Comparison of ENCODE assay signal across 17 cellular contexts in genomic region chr7:24975172-24975571, GRCh38. TPM values are rescaled to one million over a fixed set of nuclear protein-coding genes. Genes with fewer than 3 reads are reported as not detected.
DNase-seq lines count a peak whose midpoint lies in the region; ATAC-seq, FAIRE-seq and TF ChIP-seq lines count a peak whose summit lies in the region.
"Had no signal": no experiment of that assay in that cellular context is flagged by ENCODE, and none has a peak within 500 bp of the region (broad histone marks: within the 10 kb centered on the region; RNA-seq: fewer than 3 reads in every experiment).

No MANE protein-coding gene starts in this region.

- no peaks in the 10 kb centered on the region for H3K9me3 ChIP-seq in SK-N-SH
- H3K9me3 ChIP-seq in Karpas-422 (ENCODE audit: low read length): no peaks in the 10 kb centered on the region
- no peaks in the 10 kb centered on the region for H3K9me3 ChIP-seq in astrocyte (ENCODE audit: insufficient read depth, low read depth, low read length)
- no peaks in the 10 kb centered on the region for H3K9me3 ChIP-seq in neural progenitor cell (ENCODE audit: low read depth)

- intact Hi-C loops in activated CD4-positive, alpha-beta memory T cell treated with anti-CD3 and anti-CD28 coated beads for 36 hours (cut with micrococcal nuclease): no loop called here

- peaks cover 32 to 39% of the 10 kb centered on the region in 2 experiments for H3K4me1 ChIP-seq in SK-N-SH (ENCODE audit: control insufficient read depth in 1 of 2, insufficient read depth in 2 of 2, low read depth in 1 of 2, low read length in 1 of 2)
- H3K4me1 ChIP-seq in Karpas-422 (ENCODE audit: low read length): peaks cover 84% of the 10 kb centered on the region
- peaks cover 47% of the 10 kb centered on the region for H3K4me1 ChIP-seq in astrocyte (ENCODE audit: insufficient read depth, low read length)
- H3K4me1 ChIP-seq in neural progenitor cell: peaks cover 3% of the 10 kb centered on the region

- H3K9me2 ChIP-seq in SK-N-SH: no peaks in the 10 kb centered on the region
- no peaks in the 10 kb centered on the region for H3K9me2 ChIP-seq in Karpas-422 (replicated peaks; ENCODE audit: insufficient read depth, low read length)

- H3F3A ChIP-seq in SK-N-SH (replicated peaks; ENCODE audit: insufficient read depth) (peaks cover 33% of the 10 kb centered on the region), neural progenitor cell (ENCODE audit: low read depth) (peaks cover 10% of the 10 kb centered on the region)

- no peak for TF ChIP-seq CTCF in SK-N-SH (IDR thresholded peaks at IDR 0.05)
- TF ChIP-seq CTCF in astrocyte (IDR thresholded peaks at IDR 0.05; ENCODE audit: insufficient read depth, low read depth, low read length): no peak
- TF ChIP-seq CTCF in neural progenitor cell (IDR thresholded peaks at IDR 0.05): no peak

- H3K79me2 ChIP-seq in SK-N-SH (ENCODE audit: insufficient read depth) (peaks cover 96% of the 10 kb centered on the region), Karpas-422 (ENCODE audit: low read length) (peaks cover 98% of the 10 kb centered on the region), astrocyte (ENCODE audit: insufficient read depth, low read length) (peaks cover 93% of the 10 kb centered on the region), neural progenitor cell (ENCODE audit: low read depth) (peaks cover 7% of the 10 kb centered on the region)

- H2AFZ ChIP-seq in SK-N-SH (ENCODE audit: low read depth) (no peak overlapping the region), Karpas-422 (ENCODE audit: low read length) (no peak overlapping the region), astrocyte (ENCODE audit: low read depth, low read length) (no peak overlapping the region), neural progenitor cell (replicated peaks) (no peak overlapping the region)

- no peaks in the 10 kb centered on the region for H3K27me3 Mint-ChIP-seq in astrocyte (ENCODE audit: low read depth, unreplicated experiment)
- H3K27me3 Mint-ChIP-seq in neural progenitor cell (ENCODE audit: insufficient read depth, low read depth): peaks cover 3% of the 10 kb centered on the region
- H3K27me3 Mint-ChIP-seq in activated CD4-positive, alpha-beta memory T cell treated with anti-CD3 and anti-CD28 coated beads for 36 hours: no peaks in the 10 kb centered on the region

- peak overlapping the region; percentile 22 to 26; a peak in 3 of 4 replicates for H3K27ac ChIP-seq in SK-N-SH (ENCODE audit: low read depth in 2 of 2, low read length in 1 of 2)
- peak overlapping the region; percentile 84 for H3K27ac ChIP-seq in Karpas-422 (ENCODE audit: low read length)
- H3K27ac ChIP-seq in astrocyte (ENCODE audit: low read depth, low read length): peak overlapping the region; percentile 56
- H3K27ac ChIP-seq in neural progenitor cell: no peak overlapping the region
- H3K27ac ChIP-seq: 22Rv1 had no signal

- H4K20me1 ChIP-seq in SK-N-SH (ENCODE audit: insufficient read depth): peaks cover 3% of the 10 kb centered on the region; the same call in 1 of the 2 replicates
- peaks cover 73% of the 10 kb centered on the region for H4K20me1 ChIP-seq in Karpas-422 (ENCODE audit: insufficient read depth, low read depth, low read length)
- peaks cover 10% of the 10 kb centered on the region for H4K20me1 ChIP-seq in astrocyte (ENCODE audit: insufficient read depth, low read length)
- no peaks in the 10 kb centered on the region for H4K20me1 ChIP-seq in neural progenitor cell (ENCODE audit: low read depth)

- peaks cover 60% of the 10 kb centered on the region for H3K4me1 Mint-ChIP-seq in astrocyte (ENCODE audit: low read depth, unreplicated experiment)
- peaks cover 33% of the 10 kb centered on the region for H3K4me1 Mint-ChIP-seq in neural progenitor cell
- peaks cover 69% of the 10 kb centered on the region for H3K4me1 Mint-ChIP-seq in activated CD4-positive, alpha-beta memory T cell treated with anti-CD3 and anti-CD28 coated beads for 36 hours (ENCODE audit: low read depth)

- H3K27me3 ChIP-seq in SK-N-SH (ENCODE audit: insufficient read depth): no peaks in the 10 kb centered on the region
- H3K27me3 ChIP-seq in Karpas-422 (ENCODE audit: low read length): no peaks in the 10 kb centered on the region
- no peaks in the 10 kb centered on the region for H3K27me3 ChIP-seq in astrocyte (ENCODE audit: insufficient read depth, low read length)
- H3K27me3 ChIP-seq in neural progenitor cell: peaks cover 16% of the 10 kb centered on the region

- H3K36me3 Mint-ChIP-seq in astrocyte (ENCODE audit: low read depth, unreplicated experiment) (peaks cover 3% of the 10 kb centered on the region), neural progenitor cell (peaks cover 3% of the 10 kb centered on the region)
- H3K36me3 Mint-ChIP-seq in activated CD4-positive, alpha-beta memory T cell treated with anti-CD3 and anti-CD28 coated beads for 36 hours: peaks cover 5% of the 10 kb centered on the region

- no peak for ATAC-seq in SK-N-SH treated with all-trans-retinoic acid at 6 μM for 48 hours
- ATAC-seq in GM19395 (IDR thresholded peaks at IDR 0.05; ENCODE audit: unreplicated experiment): no peak

- H3K9ac ChIP-seq in SK-N-SH (no peak overlapping the region), Karpas-422 (ENCODE audit: low read length) (no peak overlapping the region), astrocyte (ENCODE audit: low read length) (peak overlapping the region; percentile 32), neural progenitor cell (no peak overlapping the region)

- no peak for TF ChIP-seq RAD21 in SK-N-SH (IDR thresholded peaks at IDR 0.05; ENCODE audit: low read length)

- FAIRE-seq in astrocyte (lab: Jason Lieb, UNC): no peak
- FAIRE-seq: H1 had no signal

- H3K27ac Mint-ChIP-seq in astrocyte (ENCODE audit: unreplicated experiment) (peak overlapping the region; percentile 59), neural progenitor cell (peak overlapping the region; percentile 6)
- no peak overlapping the region for H3K27ac Mint-ChIP-seq in activated CD4-positive, alpha-beta memory T cell treated with anti-CD3 and anti-CD28 coated beads for 36 hours

- no peak for TF ChIP-seq EP300 in SK-N-SH (IDR thresholded peaks at IDR 0.05; ENCODE audit: borderline replicate concordance in 1 of 2, low read depth in 1 of 2, low read length in 1 of 2)

- H3K4me3 Mint-ChIP-seq in astrocyte (ENCODE audit: unreplicated experiment) (peak overlapping the region; percentile 50), neural progenitor cell (no peak overlapping the region)
- H3K4me3 Mint-ChIP-seq in activated CD4-positive, alpha-beta memory T cell treated with anti-CD3 and anti-CD28 coated beads for 36 hours: no peak overlapping the region
- H3K4me3 Mint-ChIP-seq: CD14-positive monocyte had no signal

- H3K9me3 Mint-ChIP-seq in astrocyte (ENCODE audit: unreplicated experiment) (no peaks in the 10 kb centered on the region), neural progenitor cell (no peaks in the 10 kb centered on the region)
- no peaks in the 10 kb centered on the region for H3K9me3 Mint-ChIP-seq in activated CD4-positive, alpha-beta memory T cell treated with anti-CD3 and anti-CD28 coated beads for 36 hours

- H3K4me2 ChIP-seq in SK-N-SH (no peak overlapping the region), Karpas-422 (ENCODE audit: low read depth, low read length, poor library complexity, severe bottlenecking) (peak overlapping the region; percentile 81), astrocyte (ENCODE audit: low read length) (peak overlapping the region; percentile 55), neural progenitor cell (no peak overlapping the region)

- WGBS in SK-N-SH (ENCODE audit: low lambda C conversion rate): 95% methylated on average over 3 of the region's 3 CpGs

- DNase-seq in SK-N-SH: no peak
- DNase-seq in Karpas-422: no peak
- no peak for DNase-seq in astrocyte (ENCODE audit: low read depth)
- DNase-seq in neural progenitor cell (ENCODE audit: low spot score): no peak
- no peak for DNase-seq in islet precursor cell
- DNase-seq in activated CD4-positive, alpha-beta memory T cell treated with anti-CD3 and anti-CD28 coated beads for 36 hours: no peak
- DNase-seq: DND-41, GDM1, NCI-H1092 treated with DMSO at 0.1 percent for 48 hours, NCI-H774, RPMI8226, SIG-M5 had no signal

- CTCF ChIA-PET in SK-N-SH (lab: Yijun Ruan, JAX): interaction anchor here (0.7 to 1.2 kb wide), 4 partner anchors 155 to 1617 kb away, joined by 3 read pairs; no protein-coding TSS in a partner anchor
- CTCF ChIA-PET in activated CD4-positive, alpha-beta memory T cell treated with anti-CD3 and anti-CD28 coated beads for 36 hours (lab: Charles Lee): interaction anchor here (0.9 kb wide), 1 partner anchor 117 kb away, joined by 3 read pairs; no protein-coding TSS in a partner anchor

- H3K4me3 ChIP-seq in SK-N-SH (ENCODE audit: low read depth in 2 of 2, low read length in 1 of 2) (no peak overlapping the region), Karpas-422 (ENCODE audit: low read length) (0 out of 2 replicates have a peak overlapping the region, but pooled peaks have one; percentile 6), astrocyte (ENCODE audit: insufficient read depth, low read depth, low read length) (no peak overlapping the region), neural progenitor cell (no peak overlapping the region)

- POLR2A ChIA-PET in SK-N-SH (lab: Yijun Ruan, JAX): no interaction called here
- POLR2A ChIA-PET in activated CD4-positive, alpha-beta memory T cell treated with anti-CD3 and anti-CD28 coated beads for 36 hours (lab: Charles Lee): no interaction called here

- H3K36me3 ChIP-seq in SK-N-SH (replicated peaks in 1 of 2; ENCODE audit: control insufficient read depth in 1 of 2, insufficient read depth in 2 of 2, low read length in 1 of 2) (no peaks in the 10 kb centered on the region), Karpas-422 (ENCODE audit: insufficient read depth, low read length) (peaks cover 18% of the 10 kb centered on the region), astrocyte (ENCODE audit: insufficient read depth, low read length) (no peaks in the 10 kb centered on the region), neural progenitor cell (no peaks in the 10 kb centered on the region)

TF ChIP-seq in SK-N-SH, 30 proteins besides CTCF, POLR2A, EP300 and RAD21 (continues in another document):
- TF ChIP-seq ELF1 (IDR thresholded peaks at IDR 0.05) (no peak), FOSL2 (IDR thresholded peaks at IDR 0.05; ENCODE audit: borderline replicate concordance, low read depth) (no peak), EZH2phosphoT487 (IDR thresholded peaks at IDR 0.05; ENCODE audit: borderline replicate concordance, low read depth) (no peak), JUND (IDR thresholded peaks at IDR 0.05) (no peak)

TF ChIP-seq in SK-N-SH treated with all-trans-retinoic acid at 6 μM for 48 hours, 23 proteins besides CTCF, POLR2A, EP300 and RAD21 (continues in another document):
- TF ChIP-seq ZFP30 (CRISPR knock-in tag; IDR thresholded peaks at IDR 0.05) (no peak), CSDC2 (CRISPR knock-in tag; IDR thresholded peaks at IDR 0.05) (no peak), ZC3H10 (CRISPR knock-in tag; IDR thresholded peaks at IDR 0.05) (no peak)

RNA-seq across cellular contexts. Expression of gene OSBPL3, which starts 4.8 kb away (rescaled TPM):
- 22.6 and 23.2 TPM in 2 replicates for polyA plus RNA-seq in SK-N-SH (2012; rRNA removed)
- polyA plus RNA-seq in SK-N-SH (2012; cell fraction: cytosol; rRNA removed): 19.3 and 20.5 TPM in 2 replicates
- 53.0 and 90.2 TPM in 2 replicates for polyA plus RNA-seq in SK-N-SH (2012; cell fraction: nucleus; rRNA removed)
- total RNA-seq in Karpas-422 (2014; rRNA removed; shearing (Covaris generic); ENCODE audit: low replicate concordance): 120 and 149 TPM in 2 replicates
- total RNA-seq in astrocyte (51.6 and 62.9 TPM in 2 replicates), neural progenitor cell (ENCODE audit: low replicate concordance) (5.6 and 8.0 TPM in 2 replicates)
- total RNA-seq in activated CD4-positive, alpha-beta memory T cell treated with anti-CD3 and anti-CD28 coated beads for 36 hours: 10 to 100 TPM; 41.2 to 45.1 TPM

Comparison
In these comparisons a context has a peak if more than half of its experiments do, and no peak if none do; other contexts are left out.
1. H3K4me2 ChIP-seq: peak in Karpas-422 (single experiment) and astrocyte (single experiment); none in SK-N-SH (single experiment) and neural progenitor cell (single experiment).